1 cellular context compared by ENCODE assay signal in genomic region chr20:45907219-45907948, GRCh38.
A peak's percentile ranks its signal among the peaks of the same experiment; 100 is the strongest.
TF ChIP-seq lines count a peak whose summit lies in the region.

No MANE protein-coding gene starts in this region.

TF ChIP-seq in K562, 482 proteins besides CTCF, POLR2A, EP300 and RAD21:
- no peak for TF ChIP-seq NCOA1 (IDR thresholded peaks at IDR 0.05; ENCODE audit: low read depth)
- TF ChIP-seq RBFOX2 (IDR thresholded peaks at IDR 0.05; ENCODE audit: low read depth, low read length), result peak; percentile 31; the same call in 1 of the 2 replicates
TF ChIP-seq in K562: peak in this region for 1.
